Comparison of ENCODE assay signal across 1 cellular context in genomic region chr11:73784734-73785133, GRCh38.
TF ChIP-seq lines count a peak whose summit lies in the region.

No MANE protein-coding gene starts in this region.

TF ChIP-seq in HCT116, 20 proteins besides CTCF, POLR2A, EP300 and RAD21:
- TF ChIP-seq EGR1 (IDR thresholded peaks at IDR 0.05; ENCODE audit: low read depth) (no peak), SP1 (IDR thresholded peaks at IDR 0.05; ENCODE audit: low read depth) (no peak), REST (IDR thresholded peaks at IDR 0.05; ENCODE audit: low read depth) (no peak), YY1 (IDR thresholded peaks at IDR 0.05; ENCODE audit: extremely low read depth, insufficient replicate concordance, low read depth, low read length) (no peak), MAX (IDR thresholded peaks at IDR 0.05) (no peak), ATF3 (IDR thresholded peaks at IDR 0.05) (no peak), ZFX (IDR thresholded peaks at IDR 0.05) (no peak), POLR2AphosphoS5 (IDR thresholded peaks at IDR 0.05; ENCODE audit: low read depth, low read length) (no peak), EZH2 (IDR thresholded peaks at IDR 0.05) (no peak), CBX3 (IDR thresholded peaks at IDR 0.05; ENCODE audit: low read depth) (no peak), SIN3A (IDR thresholded peaks at IDR 0.05; ENCODE audit: low read depth) (no peak), SRF (IDR thresholded peaks at IDR 0.05; ENCODE audit: low read depth) (no peak), ELF1 (IDR thresholded peaks at IDR 0.05; ENCODE audit: borderline replicate concordance, low read depth) (no peak), CEBPB (IDR thresholded peaks at IDR 0.05; ENCODE audit: low read depth) (no peak), TCF7L2 (IDR thresholded peaks at IDR 0.05; ENCODE audit: borderline replicate concordance, extremely low read depth, insufficient read depth, insufficient read length) (no peak), FOSL1 (IDR thresholded peaks at IDR 0.05; ENCODE audit: low read depth) (no peak), EZH2phosphoT487 (IDR thresholded peaks at IDR 0.05; ENCODE audit: borderline replicate concordance) (no peak), ZBTB33 (IDR thresholded peaks at IDR 0.05; ENCODE audit: extremely low read depth, insufficient replicate concordance, low read length) (no peak)
TF ChIP-seq in HCT116: peak in this region for 0.
